In genomic region chr2:146240376-146240775, GRCh38 we compare ENCODE assay signal across 16 cellular contexts.
"Had no signal": no experiment of that assay in that cellular context is flagged by ENCODE, and none has a peak within 500 bp of the region (broad histone marks: within the 10 kb centered on the region; RNA-seq: fewer than 3 reads in every experiment).

No MANE protein-coding gene starts in this region.

- H3K27ac Mint-ChIP-seq: activated CD8-positive, alpha-beta memory T cell treated with anti-CD3 and anti-CD28 coated beads, Interleukin-2, amount 10 ng/mL, durations not matched to agents 7 days and 5 days; activated naive CD4-positive, alpha-beta T cell treated with anti-CD3 and anti-CD28 coated beads, Interleukin-2, amount 50 U/mL, for 24 hours; activated T-cell treated with anti-CD3 and anti-CD28 coated beads, Interleukin-2, amount 50 U/mL, for 24 hours; natural killer cell had no signal

- H3K4me1 Mint-ChIP-seq: activated CD8-positive, alpha-beta memory T cell treated with anti-CD3 and anti-CD28 coated beads, Interleukin-2, amount 10 ng/mL, durations not matched to agents 7 days and 5 days; activated naive CD4-positive, alpha-beta T cell treated with anti-CD3 and anti-CD28 coated beads, Interleukin-2, amount 50 U/mL, for 24 hours had no signal

- H3K27me3 Mint-ChIP-seq: activated CD8-positive, alpha-beta memory T cell treated with anti-CD3 and anti-CD28 coated beads, Interleukin-2, amount 10 ng/mL, durations not matched to agents 7 days and 5 days; activated naive CD4-positive, alpha-beta T cell treated with anti-CD3 and anti-CD28 coated beads, Interleukin-2, amount 50 U/mL, for 24 hours; activated T-cell treated with anti-CD3 and anti-CD28 coated beads, Interleukin-2, amount 50 U/mL, for 24 hours had no signal

- H3K4me3 ChIP-seq: breast epithelium, dorsolateral prefrontal cortex, hepatocyte, prostate gland, right lobe of liver, suprapubic skin, upper lobe of left lung had no signal

- H3K36me3 ChIP-seq: breast epithelium, prostate gland, right lobe of liver, suprapubic skin, upper lobe of left lung had no signal

- H3K36me3 Mint-ChIP-seq: activated CD8-positive, alpha-beta memory T cell treated with anti-CD3 and anti-CD28 coated beads, Interleukin-2, amount 10 ng/mL, durations not matched to agents 7 days and 5 days; activated naive CD4-positive, alpha-beta T cell treated with anti-CD3 and anti-CD28 coated beads, Interleukin-2, amount 50 U/mL, for 24 hours; natural killer cell had no signal

- ATAC-seq: activated CD4-positive, CD25-positive, alpha-beta regulatory T cell treated with anti-CD3 and anti-CD28 coated beads, Interleukin-2, amount 50 U/mL, for 24 hours; activated CD8-positive, alpha-beta memory T cell treated with anti-CD3 and anti-CD28 coated beads, Interleukin-2, amount 10 ng/mL, durations not matched to agents 7 days and 5 days; natural killer cell had no signal

- H3K4me3 Mint-ChIP-seq: activated CD8-positive, alpha-beta memory T cell treated with anti-CD3 and anti-CD28 coated beads, Interleukin-2, amount 10 ng/mL, durations not matched to agents 7 days and 5 days; activated naive CD4-positive, alpha-beta T cell treated with anti-CD3 and anti-CD28 coated beads, Interleukin-2, amount 50 U/mL, for 24 hours; activated T-cell treated with anti-CD3 and anti-CD28 coated beads, Interleukin-2, amount 50 U/mL, for 24 hours; natural killer cell had no signal

- H3K79me2 ChIP-seq: hepatocyte had no signal

- H3K9me3 Mint-ChIP-seq: activated naive CD4-positive, alpha-beta T cell treated with anti-CD3 and anti-CD28 coated beads, Interleukin-2, amount 50 U/mL, for 24 hours had no signal

- DNase-seq: activated CD8-positive, alpha-beta memory T cell treated with anti-CD3 and anti-CD28 coated beads, Interleukin-2, amount 10 ng/mL, durations not matched to agents 7 days and 5 days; activated effector memory CD4-positive, alpha-beta T cell treated with Interleukin-2 at 50 U/mL for 16 hours; activated T-cell treated with anti-CD3 and anti-CD28 coated beads, Interleukin-2, amount 50 U/mL, for 24 hours; amygdala; dorsolateral prefrontal cortex; kidney glomerular epithelial cell; natural killer cell; right lobe of liver; stimulated activated naive CD4-positive, alpha-beta T cell treated with Interleukin-2 at 50 U/mL for 16 hours; upper lobe of left lung had no signal

- H3K4me1 ChIP-seq: breast epithelium, prostate gland, suprapubic skin, upper lobe of left lung had no signal

- H3K4me2 ChIP-seq: hepatocyte had no signal

- H3K27ac ChIP-seq: breast epithelium, dorsolateral prefrontal cortex, hepatocyte, prostate gland, right lobe of liver, suprapubic skin, upper lobe of left lung had no signal

- H2AFZ ChIP-seq: hepatocyte had no signal

- H3K27me3 ChIP-seq: breast epithelium, hepatocyte, right lobe of liver, suprapubic skin, upper lobe of left lung had no signal
